8 cellular contexts compared by ENCODE assay signal in genomic region chr4:25859429-25860148, GRCh38. TPM values are rescaled to one million over a fixed set of nuclear protein-coding genes. Genes with fewer than 3 reads are reported as not detected.
DNase-seq lines count a peak whose midpoint lies in the region; ATAC-seq and TF ChIP-seq lines count a peak whose summit lies in the region.

No MANE protein-coding gene starts in this region.

- CTCF ChIA-PET in activated naive CD4-positive, alpha-beta T cell treated with anti-CD3 and anti-CD28 coated beads, Interleukin-2, amount 10 ng/mL, durations not matched to agents 7 days and 5 days (lab: Charles Lee): interaction anchor here (0.9 to 1.3 kb wide), 3 partner anchors 17 to 128 kb away, joined by 3 to 6 read pairs (median 3); no protein-coding TSS in a partner anchor

- TF ChIP-seq CTCF in GM10266 (IDR thresholded peaks at IDR 0.05; ENCODE audit: control insufficient read depth, insufficient read depth, low read depth, missing control alignments) (no peak), neural progenitor cell (IDR thresholded peaks at IDR 0.05) (no peak)

- H3K27me3 Mint-ChIP-seq in activated naive CD4-positive, alpha-beta T cell treated with anti-CD3 and anti-CD28 coated beads, Interleukin-2, amount 10 ng/mL, durations not matched to agents 7 days and 5 days: peaks cover 5% of the 10 kb centered on the region
- H3K27me3 Mint-ChIP-seq in neural progenitor cell (ENCODE audit: insufficient read depth, low read depth): peaks cover 8% of the 10 kb centered on the region

- ATAC-seq in GM19438 (IDR thresholded peaks at IDR 0.05; ENCODE audit: low read depth, unreplicated experiment): peak; percentile 36

- no peak overlapping the region for H3K4me2 ChIP-seq in neural progenitor cell

- no peak overlapping the region for H3K9ac ChIP-seq in neural progenitor cell

- peak overlapping the region; percentile 98 for H3K4me3 Mint-ChIP-seq in activated naive CD4-positive, alpha-beta T cell treated with anti-CD3 and anti-CD28 coated beads, Interleukin-2, amount 10 ng/mL, durations not matched to agents 7 days and 5 days
- no peak overlapping the region for H3K4me3 Mint-ChIP-seq in neural progenitor cell

- H3K27ac Mint-ChIP-seq in activated naive CD4-positive, alpha-beta T cell treated with anti-CD3 and anti-CD28 coated beads, Interleukin-2, amount 10 ng/mL, durations not matched to agents 7 days and 5 days: peak overlapping the region; percentile 98
- H3K27ac Mint-ChIP-seq in neural progenitor cell: no peak overlapping the region

- no peaks in the 10 kb centered on the region for H3K9me3 Mint-ChIP-seq in activated naive CD4-positive, alpha-beta T cell treated with anti-CD3 and anti-CD28 coated beads, Interleukin-2, amount 10 ng/mL, durations not matched to agents 7 days and 5 days
- no peaks in the 10 kb centered on the region for H3K9me3 Mint-ChIP-seq in neural progenitor cell

- in situ Hi-C loops in KBM-7 (cut with MboI; ENCODE audit: low pct_unique_long_range_greater_than_20kb, low sequenced_read_pairs): no loop called here

- H3K4me1 Mint-ChIP-seq in activated naive CD4-positive, alpha-beta T cell treated with anti-CD3 and anti-CD28 coated beads, Interleukin-2, amount 10 ng/mL, durations not matched to agents 7 days and 5 days: peaks cover 73% of the 10 kb centered on the region
- peaks cover 32% of the 10 kb centered on the region for H3K4me1 Mint-ChIP-seq in neural progenitor cell

- H2AFZ ChIP-seq in neural progenitor cell (replicated peaks): no peak overlapping the region

- no peaks in the 10 kb centered on the region for H3K9me3 ChIP-seq in thymus (ENCODE audit: control insufficient read depth)
- no peaks in the 10 kb centered on the region for H3K9me3 ChIP-seq in neural progenitor cell (ENCODE audit: low read depth)

- H3K27me3 ChIP-seq in thymus (ENCODE audit: control insufficient read depth, insufficient read depth): peaks cover 34% of the 10 kb centered on the region
- H3K27me3 ChIP-seq in neural progenitor cell: peaks cover 16% of the 10 kb centered on the region

- H3K36me3 ChIP-seq in thymus (ENCODE audit: control insufficient read depth, insufficient read depth) (no peaks in the 10 kb centered on the region), neural progenitor cell (no peaks in the 10 kb centered on the region)

- no peak overlapping the region for H3K4me3 ChIP-seq in thymus (ENCODE audit: low read length)
- H3K4me3 ChIP-seq in neural progenitor cell: no peak overlapping the region

- peaks cover 24% of the 10 kb centered on the region for H3F3A ChIP-seq in neural progenitor cell (ENCODE audit: low read depth)

- peak; percentile 69 for DNase-seq in GM10266 (ENCODE audit: extremely low spot score)
- peak; percentile 55 for DNase-seq in KBM-7
- DNase-seq in activated naive CD4-positive, alpha-beta T cell treated with anti-CD3 and anti-CD28 coated beads, Interleukin-2, amount 10 ng/mL, durations not matched to agents 7 days and 5 days: peak; percentile 58
- no peak for DNase-seq in NCI-H1694 (lab: John Stamatoyannopoulos, UW)
- DNase-seq in neural progenitor cell (ENCODE audit: low spot score): no peak
- DNase-seq in iPS-NIHi7 (ENCODE audit: extremely low spot score): no peak

- 40% methylated on average over 6 of the region's 6 CpGs for WGBS in thymus

- peaks cover 18% of the 10 kb centered on the region for H3K36me3 Mint-ChIP-seq in activated naive CD4-positive, alpha-beta T cell treated with anti-CD3 and anti-CD28 coated beads, Interleukin-2, amount 10 ng/mL, durations not matched to agents 7 days and 5 days
- peaks cover 2% of the 10 kb centered on the region for H3K36me3 Mint-ChIP-seq in neural progenitor cell

- H4K20me1 ChIP-seq in neural progenitor cell (ENCODE audit: low read depth): peaks cover 8% of the 10 kb centered on the region

- H3K79me2 ChIP-seq in neural progenitor cell (ENCODE audit: low read depth): peaks cover 46% of the 10 kb centered on the region

- H3K4me1 ChIP-seq in thymus (ENCODE audit: control insufficient read depth, insufficient read depth, low read length): peaks cover 4% of the 10 kb centered on the region
- H3K4me1 ChIP-seq in neural progenitor cell: peaks cover 33% of the 10 kb centered on the region

- peak overlapping the region; percentile 20 for H3K27ac ChIP-seq in thymus (ENCODE audit: low read depth)
- no peak overlapping the region for H3K27ac ChIP-seq in neural progenitor cell

RNA-seq across cellular contexts. Expression of gene SEL1L3, which starts 3.2 kb away (rescaled TPM):
- polyA plus RNA-seq in thymus: 27.4 TPM
- total RNA-seq in neural progenitor cell (ENCODE audit: low replicate concordance): 49.6 and 87.2 TPM in 2 replicates

RNA-seq across cellular contexts. Expression of gene SMIM20, which starts 54.4 kb away (rescaled TPM):
- 65.3 TPM for polyA plus RNA-seq in thymus
- 51.7 and 57.5 TPM in 2 replicates for total RNA-seq in neural progenitor cell (ENCODE audit: low replicate concordance)

Comparison
In these comparisons a context has a peak if more than half of its experiments do, and no peak if none do; other contexts are left out.
1. DNase-seq: peak in GM10266 (single experiment), KBM-7 (single experiment) and activated naive CD4-positive, alpha-beta T cell treated with anti-CD3 and anti-CD28 coated beads, Interleukin-2, amount 10 ng/mL, durations not matched to agents 7 days and 5 days (single experiment); none in NCI-H1694 (single experiment), neural progenitor cell (single experiment) and iPS-NIHi7 (single experiment).